ENCODE assay signal across 15 cellular contexts in the genomic region with DNA sequence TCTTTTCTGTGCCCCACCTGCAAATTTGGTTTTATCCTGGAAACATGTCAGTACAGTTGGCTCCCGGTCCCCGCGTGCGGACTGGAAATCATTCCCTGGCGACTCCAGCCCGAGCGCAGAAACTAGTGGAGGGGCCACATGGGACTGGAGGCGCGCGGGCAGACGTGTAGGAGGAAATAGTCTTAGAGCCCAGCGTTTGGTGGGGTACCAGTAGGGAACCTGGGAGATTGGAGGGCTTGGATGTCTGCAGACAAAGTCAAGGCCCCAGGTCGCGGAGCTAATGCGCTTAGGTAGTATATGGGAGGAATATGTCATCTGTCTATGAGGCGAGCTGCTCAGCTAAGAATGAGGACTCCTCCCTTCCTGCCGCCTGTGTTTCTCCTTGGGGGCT. TPM values are rescaled to one million over a fixed set of nuclear protein-coding genes. Genes with fewer than 3 reads are reported as not detected.
A peak's percentile ranks its signal among the peaks of the same experiment; 100 is the strongest.
DNase-seq lines count a peak whose midpoint lies in the region; ATAC-seq, FAIRE-seq and TF ChIP-seq lines count a peak whose summit lies in the region.
"Had no signal": no experiment of that assay in that cellular context is flagged by ENCODE, and none has a peak within 500 bp of the region (broad histone marks: within the 10 kb centered on the region; RNA-seq: fewer than 3 reads in every experiment).

No MANE protein-coding gene starts in this region.

- FAIRE-seq in pancreas (lab: Jason Lieb, UNC): no peak

- H3K4me3 ChIP-seq in left ventricle myocardium inferior (peak overlapping the region; percentile 72), iPS DF 6.9 (ENCODE audit: low read length) (peak overlapping the region; percentile 71), pancreas (peak overlapping the region in 3 of 4 donors; percentile 46 to 63 (median 62))
- H3K4me3 ChIP-seq: SJCRH30 had no signal

- no peak for ATAC-seq in Right ventricle myocardium superior (ENCODE audit: poor library complexity)
- ATAC-seq in pancreas: no peak
- ATAC-seq in HG02678 (IDR thresholded peaks at IDR 0.05; ENCODE audit: unreplicated experiment): no peak
- ATAC-seq: natural killer cell treated with Interleukin-12 subunit alpha and Interleukin-12 subunit beta and Interleukin-15 and Interleukin-18, amount 100 ng/mL, for 72 hours had no signal

- peaks cover 43% of the 10 kb centered on the region for H3K27me3 ChIP-seq in left ventricle myocardium inferior (ENCODE audit: low read depth)
- H3K27me3 ChIP-seq in iPS DF 6.9 (ENCODE audit: control insufficient read depth, insufficient read depth, low read length): no peaks in the 10 kb centered on the region
- no peaks in the 10 kb centered on the region for H3K27me3 ChIP-seq in pancreas
- H3K27me3 ChIP-seq: SJCRH30 had no signal

- intact Hi-C loops in left ventricle myocardium inferior (cut with micrococcal nuclease) (no loop called here), Right ventricle myocardium superior (cut with DNase I) (loop anchor here (10.0 kb wide), 1 partner anchor 282 kb away; no protein-coding TSS in a partner anchor), pancreas (cut with DNase I) (no loop called here)

- H3K27ac ChIP-seq in left ventricle myocardium inferior (replicated peaks) (peak overlapping the region; percentile 88), iPS DF 6.9 (ENCODE audit: low read length) (no peak overlapping the region), pancreas (no peak overlapping the region)
- H3K27ac ChIP-seq: SJCRH30 had no signal

- no peaks in the 10 kb centered on the region for H3K36me3 ChIP-seq in left ventricle myocardium inferior
- no peaks in the 10 kb centered on the region for H3K36me3 ChIP-seq in iPS DF 6.9 (ENCODE audit: control insufficient read depth, insufficient read depth, low read length)
- no peaks in the 10 kb centered on the region for H3K36me3 ChIP-seq in pancreas
- H3K36me3 ChIP-seq: SJCRH30 had no signal

- H3K4me1 ChIP-seq in left ventricle myocardium inferior: peaks cover 40% of the 10 kb centered on the region
- peaks cover 5% of the 10 kb centered on the region; the same call in 1 of the 2 replicates for H3K4me1 ChIP-seq in iPS DF 6.9 (ENCODE audit: control insufficient read depth, insufficient read depth, low read length)
- no peaks in the 10 kb centered on the region for H3K4me1 ChIP-seq in pancreas
- H3K4me1 ChIP-seq: SJCRH30 had no signal

- DNase-seq in left ventricle myocardium inferior (no peak), Right ventricle myocardium superior (no peak), iPS DF 6.9 (ENCODE audit: low read depth, low spot score) (no peak), pancreas (no peak), AML-193 (lab: John Stamatoyannopoulos, UW) (no peak), NCI-H69 (lab: John Stamatoyannopoulos, UW) (no peak), NCI-H526 treated with DMSO at 0.1 percent for 48 hours (lab: John Stamatoyannopoulos, UW) (no peak)
- DNase-seq: activated CD4-positive, alpha-beta memory T cell treated with anti-CD3 and anti-CD28 coated beads, Interleukin-2, amount 10 ng/mL, durations not matched to agents 7 days and 5 days; cerebellar nuclear complex; IMR-90; NCI-H1436 treated with DMSO at 0.1 percent for 48 hours; SJCRH30; stimulated activated CD4-positive, alpha-beta T cell treated with anti-CD3 and anti-CD28 coated beads, Interleukin-12 subunit alpha, Interleukin-12 subunit beta, amount 100 ng/mL, for 4 hours had no signal

- no CpG with 5 or more reads among the region's 17 CpGs for WGBS in iPS DF 6.9 (ENCODE audit: insufficient coverage, insufficient read length)
- whole genome bisulfite sequencing in pancreas, 2 donors: 12 to 27% methylated on average over 17 of the region's 17 CpGs

- H3K9me3 ChIP-seq in left ventricle myocardium inferior (replicated peaks) (no peaks in the 10 kb centered on the region), iPS DF 6.9 (ENCODE audit: control insufficient read depth, insufficient read depth, low read length) (no peaks in the 10 kb centered on the region), pancreas (no peaks in the 10 kb centered on the region)
- H3K9me3 ChIP-seq: SJCRH30 had no signal

- TF ChIP-seq CTCF in left ventricle myocardium inferior (IDR thresholded peaks at IDR 0.05; ENCODE audit: borderline replicate concordance) (no peak), pancreas (IDR thresholded peaks at IDR 0.05) (no peak)

RNA-seq across cellular contexts. Expression of gene GALNT17, which starts 1.3 kb away (rescaled TPM):
- total RNA-seq in left ventricle myocardium inferior (95.3 TPM), Right ventricle myocardium superior (72.1 TPM), pancreas (1 to 10 TPM; 2.0 to 4.6 (median 2.9) TPM)
- 1 to 10 TPM in 1 of 2 donors, under 1 TPM in 1; 0.70 to 3.4 TPM for polyA plus RNA-seq in pancreas
- total RNA-seq: activated CD4-positive, alpha-beta memory T cell treated with anti-CD3 and anti-CD28 coated beads, Interleukin-2, amount 10 ng/mL, durations not matched to agents 7 days and 5 days; IMR-90; natural killer cell treated with Interleukin-12 subunit alpha and Interleukin-12 subunit beta and Interleukin-15 and Interleukin-18, amount 100 ng/mL, for 72 hours; SJCRH30 had no signal
- polyA plus RNA-seq: IMR-90 had no signal

Comparison
In these comparisons a context has a peak if more than half of its experiments do, and no peak if none do; other contexts are left out.
1. RNA of gene GALNT17, which starts 1.3 kb away (total RNA-seq): 95.3 TPM in left ventricle myocardium inferior (single experiment) and 72.1 TPM in Right ventricle myocardium superior (single experiment); 2.0 to 4.6 TPM in pancreas; every median in the first group is over 10 times any median in the second.
2. Peak in every context shown above with its lines, with median percentiles within 50 percentile points of each other: H3K4me3 ChIP-seq.